ENCODE assay signal across 8 cellular contexts in the genomic region with DNA sequence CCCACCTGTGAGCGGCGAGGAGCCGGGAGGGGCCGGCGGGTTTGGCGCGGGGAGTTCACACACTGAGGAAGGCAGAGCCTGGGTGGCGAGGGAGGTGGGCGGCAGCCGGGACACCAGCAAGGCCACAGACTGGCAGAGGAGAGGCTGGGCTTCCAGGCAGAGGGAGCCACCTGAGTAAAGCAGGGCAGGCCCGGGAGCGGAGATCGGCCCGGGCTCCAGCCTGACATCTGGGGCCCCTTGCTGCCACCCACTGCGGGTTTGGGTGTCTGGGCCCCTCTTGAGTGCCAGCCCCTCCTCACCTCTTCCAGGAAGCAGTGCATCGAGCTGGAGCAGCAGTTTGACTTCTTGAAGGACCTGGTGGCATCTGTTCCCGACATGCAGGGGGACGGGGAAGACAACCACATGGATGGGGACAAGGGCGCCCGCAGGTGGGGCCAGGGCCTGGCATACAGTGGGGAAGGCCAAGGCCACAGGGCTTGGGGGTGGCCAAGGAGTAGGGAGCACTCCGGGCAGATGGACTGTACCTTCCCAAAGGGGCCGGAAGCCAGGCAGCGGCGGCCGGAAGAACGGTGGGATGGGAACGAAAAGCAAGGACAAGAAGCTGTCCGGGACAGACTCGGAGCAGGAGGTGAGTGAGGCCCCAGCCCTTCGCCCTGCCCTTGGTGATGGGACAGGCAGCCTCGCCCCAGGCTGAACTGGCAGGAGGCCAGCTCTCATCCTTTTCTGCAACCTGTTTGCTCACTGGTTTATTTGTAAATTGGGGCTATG. TPM values are rescaled to one million over a fixed set of nuclear protein-coding genes. Genes with fewer than 3 reads are reported as not detected.
DNase-seq lines count a peak whose midpoint lies in the region; ATAC-seq and TF ChIP-seq lines count a peak whose summit lies in the region.

No MANE protein-coding gene starts in this region.

- H3K27me3 Mint-ChIP-seq in IgD-negative memory B cell: no peaks in the 10 kb centered on the region
- no peaks in the 10 kb centered on the region for H3K27me3 Mint-ChIP-seq in natural killer cell (ENCODE audit: low read depth in 2 of 2)

- H3K4me1 Mint-ChIP-seq in IgD-negative memory B cell (peaks cover 10 to 16% (median 12%) of the 10 kb centered on the region in 3 donors), natural killer cell (peaks cover 18 to 44% of the 10 kb centered on the region in 2 donors)

- no peaks in the 10 kb centered on the region for H3K9me3 ChIP-seq in colonic mucosa

- H3K27ac Mint-ChIP-seq in IgD-negative memory B cell (peak overlapping the region in 2 of 3 donors; percentile 92 to 95), natural killer cell (peak overlapping the region; percentile 77 to 90)

- H3K27me3 ChIP-seq in colonic mucosa: no peaks in the 10 kb centered on the region

- H3K4me3 Mint-ChIP-seq in IgD-negative memory B cell (peak overlapping the region; percentile 88 to 97 (median 96)), natural killer cell (peak overlapping the region; percentile 89)

- peak overlapping the region; percentile 87 for H3K27ac ChIP-seq in colonic mucosa

- no peak for ATAC-seq in natural killer cell

- no peaks in the 10 kb centered on the region for H3K9me3 Mint-ChIP-seq in IgD-negative memory B cell
- H3K9me3 Mint-ChIP-seq in natural killer cell: no peaks in the 10 kb centered on the region

- H3K4me1 ChIP-seq in colonic mucosa: peaks cover 24% of the 10 kb centered on the region

- H3K36me3 ChIP-seq in colonic mucosa: no peaks in the 10 kb centered on the region

- H3K4me3 ChIP-seq in GM12865 (ENCODE audit: low read depth, low read length) (peak overlapping the region; percentile 80), colonic mucosa (peak overlapping the region; percentile 98)

- TF ChIP-seq CTCF in GM12865 (IDR thresholded peaks at IDR 0.05; ENCODE audit: insufficient read depth, low read depth, low read length, missing control alignments): no peak
- no peak for TF ChIP-seq CTCF in colonic mucosa (IDR thresholded peaks at IDR 0.05)
- TF ChIP-seq CTCF in natural killer cell (IDR thresholded peaks at IDR 0.05): no peak

- H3K9ac ChIP-seq in colonic mucosa (ENCODE audit: low read depth in 2 of 2, low read length in 2 of 2): peak overlapping the region; percentile 70 to 81

- no peak for DNase-seq in GM12865 (ENCODE audit: low read depth)
- DNase-seq in colonic mucosa: peak; percentile 41
- DNase-seq in natural killer cell: no peak
- no peak for DNase-seq in NCI-H1105 (lab: John Stamatoyannopoulos, UW)
- no peak for DNase-seq in SKM-1 (lab: John Stamatoyannopoulos, UW; ENCODE audit: unreplicated experiment)
- no peak for DNase-seq in HPDE6-E6E7 (ENCODE audit: extremely low spot score)
- DNase-seq in DMS 273 treated with DMSO at 0.1 percent for 48 hours (lab: John Stamatoyannopoulos, UW): no peak

- peaks cover 4% of the 10 kb centered on the region for H3K36me3 Mint-ChIP-seq in IgD-negative memory B cell
- H3K36me3 Mint-ChIP-seq in natural killer cell: no peaks in the 10 kb centered on the region

- intact Hi-C loops in colonic mucosa (cut with DNase I) (no loop called here), natural killer cell (cut with micrococcal nuclease) (no loop called here)

RNA-seq across cellular contexts. Expression of gene DRAP1, which starts 1.0 kb away (rescaled TPM):
- polyA plus RNA-seq in IgD-negative memory B cell: 90.7 TPM
- total RNA-seq in colonic mucosa (10 to 100 TPM; 53.4 to 91.5 TPM), natural killer cell (100 to 1,000 TPM; 114 to 115 (median 115) TPM)

RNA-seq across cellular contexts. Expression of gene C11orf68, which starts 1.4 kb away (rescaled TPM):
- polyA plus RNA-seq in IgD-negative memory B cell: 61.6 TPM
- total RNA-seq in colonic mucosa: 10 to 100 TPM; 26.6 to 29.0 TPM
- 10 to 100 TPM; 19.9 to 28.3 (median 20.7) TPM for total RNA-seq in natural killer cell

RNA-seq across cellular contexts. Expression of gene FOSL1, which starts 20.0 kb away (rescaled TPM):
- 0.79 TPM for polyA plus RNA-seq in IgD-negative memory B cell
- total RNA-seq in colonic mucosa (1 to 10 TPM in 1 of 2 donors, under 1 TPM in 1; 0.84 to 4.2 TPM), natural killer cell (1 to 10 TPM; 3.4 to 9.0 (median 6.8) TPM)

RNA-seq across cellular contexts. Expression of gene TSGA10IP, which starts 25.1 kb away (rescaled TPM):
- polyA plus RNA-seq in IgD-negative memory B cell: not detected
- total RNA-seq in colonic mucosa: not detected
- not detected for total RNA-seq in natural killer cell

RNA-seq across cellular contexts. Expression of gene CCDC85B, which starts 29.7 kb away (rescaled TPM):
- 83.9 TPM for polyA plus RNA-seq in IgD-negative memory B cell
- total RNA-seq in colonic mucosa: 10 to 100 TPM; 11.2 to 16.3 TPM
- total RNA-seq in natural killer cell: 10 to 100 TPM; 22.6 to 36.1 (median 24.1) TPM
